In genomic region chr10:101031128-101031795, GRCh38 we compare ENCODE assay signal across 8 cellular contexts. TPM values are rescaled to one million over a fixed set of nuclear protein-coding genes. Genes with fewer than 3 reads are reported as not detected.
DNase-seq lines count a peak whose midpoint lies in the region; ATAC-seq and TF ChIP-seq lines count a peak whose summit lies in the region.

PDZD7 (minus strand) TSS chr10:101031129; CDS start chr10:101030219, 910 bp downstream.
SFXN3 (plus strand) TSS chr10:101031234; CDS start chr10:101034695, 3,461 bp downstream.

- 0% methylated on average over 37 to 38 of the region's 38 CpGs for WGBS in lung, 2 donors

- peak within 1 kb of the TSS; percentile 79 for H3K4me3 Mint-ChIP-seq in activated CD8-positive, alpha-beta T cell treated with anti-CD3 and anti-CD28 coated beads, Interleukin-2, amount 10 ng/mL, durations not matched to agents 7 days and 5 days

- no peaks in the 10 kb centered on the region for H3K9me3 ChIP-seq in BLaER1 treated with 17β-estradiol and CSF1 and Interleukin-3, amounts not matched to agents 10 nM and 100 nM (replicated peaks in 1 of 11)
- H3K9me3 ChIP-seq in duodenal mucosa (ENCODE audit: control insufficient read depth in 1 of 2, low read length in 2 of 2) (no peaks in the 10 kb centered on the region), lung (ENCODE audit: control insufficient read depth in 2 of 2, insufficient read depth in 1 of 2, low read length in 1 of 2) (no peaks in the 10 kb centered on the region)

- peak within 1 kb of the TSS; percentile 73 to 94 (median 83) for H3K9ac ChIP-seq in BLaER1 treated with 17β-estradiol and CSF1 and Interleukin-3, amounts not matched to agents 10 nM and 100 nM
- peak within 1 kb of the TSS; percentile 58 to 81 for H3K9ac ChIP-seq in duodenal mucosa (ENCODE audit: low read depth in 1 of 2, low read length in 2 of 2)

- peaks cover 5 to 39% (median 17%) of the 10 kb centered on the region in 11 experiments; a peak in 16 of 22 replicates for H4K20me1 ChIP-seq in BLaER1 treated with 17β-estradiol and CSF1 and Interleukin-3, amounts not matched to agents 10 nM and 100 nM

- ATAC-seq in GM19397 (IDR thresholded peaks at IDR 0.05; ENCODE audit: unreplicated experiment) = peak; percentile 91
- ATAC-seq in HG03521 (IDR thresholded peaks at IDR 0.05; ENCODE audit: unreplicated experiment) = peak; percentile 82
- peak; percentile 90 for ATAC-seq in activated CD8-positive, alpha-beta T cell treated with anti-CD3 and anti-CD28 coated beads, Interleukin-2, amount 10 ng/mL, durations not matched to agents 7 days and 5 days
- peak; percentile 88 for ATAC-seq in lung (ENCODE audit: insufficient read depth, low FRiP score)

- H3K9me3 Mint-ChIP-seq in activated CD8-positive, alpha-beta T cell treated with anti-CD3 and anti-CD28 coated beads, Interleukin-2, amount 10 ng/mL, durations not matched to agents 7 days and 5 days (ENCODE audit: insufficient read depth) = no peaks in the 10 kb centered on the region

- H3K27ac ChIP-seq in BLaER1 treated with 17β-estradiol and CSF1 and Interleukin-3, amounts not matched to agents 10 nM and 100 nM = peak within 1 kb of the TSS; percentile 75 to 93 (median 88)
- H3K27ac ChIP-seq in duodenal mucosa (ENCODE audit: low read depth, low read length) (peak within 1 kb of the TSS; percentile 97), lung (ENCODE audit: low read depth in 1 of 2, low read length in 1 of 2) (peak within 1 kb of the TSS; percentile 80 to 93)

- DNase-seq in NCI-H774 (lab: John Stamatoyannopoulos, UW) (peak; percentile 62), lung (ENCODE audit: low spot score) (peak; percentile 98)
- peak; percentile 97 for DNase-seq in activated CD8-positive, alpha-beta T cell treated with anti-CD3 and anti-CD28 coated beads, Interleukin-2, amount 10 ng/mL, durations not matched to agents 7 days and 5 days
- DNase-seq in stimulated activated CD4-positive, alpha-beta T cell treated with anti-CD3 and anti-CD28 coated beads, TNF-alpha, amount 100 ng/mL, for 24 hours (ENCODE audit: low read depth in 3 of 3) = peak; percentile 90 to 97 (median 93)

- POLR2A ChIA-PET in activated CD8-positive, alpha-beta T cell treated with anti-CD3 and anti-CD28 coated beads, Interleukin-2, amount 10 ng/mL, durations not matched to agents 7 days and 5 days (lab: Charles Lee) = interaction anchor here (0.6 to 1.6 kb wide), 5 partner anchors 10 to 65 kb away, joined by 3 to 5 read pairs (median 3); no protein-coding TSS in a partner anchor

- peak within 1 kb of the TSS; percentile 90 for H3K27ac Mint-ChIP-seq in activated CD8-positive, alpha-beta T cell treated with anti-CD3 and anti-CD28 coated beads, Interleukin-2, amount 10 ng/mL, durations not matched to agents 7 days and 5 days

- peak within 1 kb of the TSS; percentile 66 to 90 (median 72) for H3K4me3 ChIP-seq in BLaER1 treated with 17β-estradiol and CSF1 and Interleukin-3, amounts not matched to agents 10 nM and 100 nM
- peak within 1 kb of the TSS; percentile 69 to 84 for H3K4me3 ChIP-seq in duodenal mucosa (ENCODE audit: low read depth in 1 of 2, low read length in 2 of 2)
- peak within 1 kb of the TSS; percentile 47 for H3K4me3 ChIP-seq in lung

- peaks cover 20% of the 10 kb centered on the region for H3K4me1 Mint-ChIP-seq in activated CD8-positive, alpha-beta T cell treated with anti-CD3 and anti-CD28 coated beads, Interleukin-2, amount 10 ng/mL, durations not matched to agents 7 days and 5 days (ENCODE audit: low read depth)

- peaks cover 8% of the 10 kb centered on the region for H3K36me3 Mint-ChIP-seq in activated CD8-positive, alpha-beta T cell treated with anti-CD3 and anti-CD28 coated beads, Interleukin-2, amount 10 ng/mL, durations not matched to agents 7 days and 5 days (ENCODE audit: low read depth)

- H3K27me3 ChIP-seq in BLaER1 treated with 17β-estradiol and CSF1 and Interleukin-3, amounts not matched to agents 10 nM and 100 nM = no peaks in the 10 kb centered on the region
- H3K27me3 ChIP-seq in duodenal mucosa (ENCODE audit: control insufficient read depth in 1 of 2, insufficient read depth in 2 of 2, low read length in 2 of 2) (peaks cover 0 to 2% of the 10 kb centered on the region in 2 donors), lung (ENCODE audit: control insufficient read depth, insufficient read depth) (no peaks in the 10 kb centered on the region)

- H3K27me3 Mint-ChIP-seq in activated CD8-positive, alpha-beta T cell treated with anti-CD3 and anti-CD28 coated beads, Interleukin-2, amount 10 ng/mL, durations not matched to agents 7 days and 5 days (ENCODE audit: low read depth) = peaks cover 17% of the 10 kb centered on the region

- no peak for TF ChIP-seq CTCF in lung (IDR thresholded peaks at IDR 0.05; ENCODE audit: control extremely low read depth, extremely low read depth)

- H3K4me1 ChIP-seq in BLaER1 treated with 17β-estradiol and CSF1 and Interleukin-3, amounts not matched to agents 10 nM and 100 nM = peaks cover 69 to 84% (median 71%) of the 10 kb centered on the region in 10 experiments
- H3K4me1 ChIP-seq in duodenal mucosa (ENCODE audit: control insufficient read depth in 1 of 2, insufficient read depth in 2 of 2, low read length in 2 of 2) = peaks cover 27 to 46% of the 10 kb centered on the region in 2 donors
- peaks cover 2 to 3% of the 10 kb centered on the region in 2 donors for H3K4me1 ChIP-seq in lung (ENCODE audit: control insufficient read depth in 2 of 2, insufficient read depth in 2 of 2, low read length in 2 of 2)

- peaks cover 13 to 20% (median 18%) of the 10 kb centered on the region in 11 experiments; a peak in 20 of 22 replicates for H3K36me3 ChIP-seq in BLaER1 treated with 17β-estradiol and CSF1 and Interleukin-3, amounts not matched to agents 10 nM and 100 nM
- peaks cover 14 to 18% of the 10 kb centered on the region in 2 donors for H3K36me3 ChIP-seq in duodenal mucosa (ENCODE audit: control insufficient read depth in 1 of 2, insufficient read depth in 2 of 2, low read length in 2 of 2)
- H3K36me3 ChIP-seq in lung (ENCODE audit: control insufficient read depth in 2 of 2, insufficient read depth in 2 of 2, low read length in 2 of 2) = peaks cover 4 to 10% of the 10 kb centered on the region in 2 donors

- CTCF ChIA-PET in activated CD8-positive, alpha-beta T cell treated with anti-CD3 and anti-CD28 coated beads, Interleukin-2, amount 10 ng/mL, durations not matched to agents 7 days and 5 days (lab: Charles Lee) = interaction anchor here (1.0 to 14.0 kb wide), 14 partner anchors 9 to 117 kb away, joined by 3 to 169 read pairs (median 6); no protein-coding TSS in a partner anchor

- peak within 1 kb of the TSS; percentile 95 to 99 (median 98) for H3K4me2 ChIP-seq in BLaER1 treated with 17β-estradiol and CSF1 and Interleukin-3, amounts not matched to agents 10 nM and 100 nM

RNA-seq across cellular contexts. Expression of gene PDZD7, which starts in this region (rescaled TPM):
- under 1 TPM; 0.47 to 0.50 TPM for total RNA-seq in activated CD8-positive, alpha-beta T cell treated with anti-CD3 and anti-CD28 coated beads, Interleukin-2, amount 10 ng/mL, durations not matched to agents 7 days and 5 days
- 1 to 10 TPM in 1 of 2 donors, under 1 TPM in 1; 0.09 to 1.3 TPM for total RNA-seq in lung
- under 1 TPM; 0.27 to 0.83 TPM for polyA plus RNA-seq in lung

RNA-seq across cellular contexts. Expression of gene SFXN3, which starts in this region (rescaled TPM):
- total RNA-seq in activated CD8-positive, alpha-beta T cell treated with anti-CD3 and anti-CD28 coated beads, Interleukin-2, amount 10 ng/mL, durations not matched to agents 7 days and 5 days = 10 to 100 TPM; 24.7 to 24.8 TPM
- total RNA-seq in lung = 10 to 100 TPM; 39.0 to 95.8 TPM
- 10 to 100 TPM; 36.4 to 40.2 TPM for polyA plus RNA-seq in lung

Comparison
In these comparisons a context has a peak if more than half of its experiments do, and no peak if none do; other contexts are left out.
1. Peak in every context shown above with its lines: DNase-seq, ATAC-seq, H3K4me3 ChIP-seq and H3K27ac ChIP-seq.